In genomic region chr15:80201256-80202015, GRCh38 we compare ENCODE assay signal across 3 cellular contexts.
A peak's percentile ranks its signal among the peaks of the same experiment; 100 is the strongest.
TF ChIP-seq lines count a peak whose summit lies in the region.

No MANE protein-coding gene starts in this region.

TF ChIP-seq in H1, 55 proteins besides CTCF, POLR2A, EP300 and RAD21 (continues in another document):
- TF ChIP-seq GABPA (IDR thresholded peaks at IDR 0.05; ENCODE audit: borderline replicate concordance, insufficient read depth, low read length) (no peak), RNF2 (IDR thresholded peaks at IDR 0.05; ENCODE audit: borderline replicate concordance, low read depth, low read length, missing control alignments, poor library complexity, severe bottlenecking) (no peak)

TF ChIP-seq in HepG2, 621 proteins besides CTCF, POLR2A, EP300 and RAD21:
- TF ChIP-seq TBP (CRISPR knock-in tag; IDR thresholded peaks at IDR 0.05) (no peak), AGO2 (optimal IDR thresholded peaks at IDR 0.05; ENCODE audit: low read depth, low read length) (peak; percentile 54), CEBPB (IDR thresholded peaks at IDR 0.05; ENCODE audit: borderline replicate concordance, low read depth, low read length) (peak; percentile 33; the same call in 1 of the 2 replicates)

TF ChIP-seq in WTC11, 78 proteins besides CTCF, POLR2A, EP300 and RAD21:
- TF ChIP-seq ZNF281 (CRISPR knock-in tag; IDR thresholded peaks at IDR 0.05) (no peak), GRHL2 (CRISPR knock-in tag; IDR thresholded peaks at IDR 0.05; ENCODE audit: insufficient replicate concordance, severe bottlenecking) (no peak), USF1 (CRISPR knock-in tag; IDR thresholded peaks at IDR 0.05) (no peak), SMAD4 (CRISPR knock-in tag; IDR thresholded peaks at IDR 0.05) (no peak), ARID4B (CRISPR knock-in tag; IDR thresholded peaks at IDR 0.05; ENCODE audit: borderline replicate concordance) (no peak), RORB (CRISPR knock-in tag; IDR thresholded peaks at IDR 0.05) (no peak), JUN (CRISPR knock-in tag; IDR thresholded peaks at IDR 0.05) (no peak), ZNF425 (CRISPR knock-in tag; conservative IDR thresholded peaks at IDR 0.05) (no peak), NFE2L1 (CRISPR knock-in tag; IDR thresholded peaks at IDR 0.05) (no peak), ELF4 (CRISPR knock-in tag; IDR thresholded peaks at IDR 0.05; ENCODE audit: low read depth) (no peak), USF2 (CRISPR knock-in tag; IDR thresholded peaks at IDR 0.05) (no peak), SMAD3 (CRISPR knock-in tag; IDR thresholded peaks at IDR 0.05; ENCODE audit: borderline replicate concordance) (no peak)
